Comparison of ENCODE assay signal across 10 cellular contexts in the genomic region with DNA sequence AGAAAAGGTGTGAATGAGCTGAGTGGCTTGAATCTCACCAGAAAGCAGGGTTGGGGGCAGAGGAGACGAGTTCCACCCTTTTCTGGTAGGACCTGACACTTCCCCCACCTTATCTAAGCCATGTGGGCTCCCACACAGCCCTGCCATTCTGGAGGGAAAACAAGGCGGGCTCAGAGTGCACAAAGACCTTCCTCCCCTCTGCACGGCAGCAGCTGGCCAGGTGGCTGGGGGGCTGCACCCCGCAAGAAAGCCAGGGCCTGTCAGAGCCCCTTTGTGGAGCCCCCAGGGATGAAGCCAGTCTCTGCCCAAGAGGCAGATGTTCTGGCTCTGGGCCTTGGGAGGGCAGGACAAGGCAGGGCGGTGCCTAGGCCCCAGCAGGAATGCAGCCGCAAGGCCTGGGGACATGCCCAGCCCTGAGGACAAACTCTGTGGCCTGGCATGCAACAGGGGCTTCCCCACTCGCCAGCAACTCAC. TPM values are rescaled to one million over a fixed set of nuclear protein-coding genes. Genes with fewer than 3 reads are reported as not detected.
DNase-seq lines count a peak whose midpoint lies in the region; ATAC-seq, FAIRE-seq and TF ChIP-seq lines count a peak whose summit lies in the region.
"Had no signal": no experiment of that assay in that cellular context is flagged by ENCODE, and none has a peak within 500 bp of the region (broad histone marks: within the 10 kb centered on the region; RNA-seq: fewer than 3 reads in every experiment).

No MANE protein-coding gene starts in this region.

- no peaks in the 10 kb centered on the region for H3K9me1 ChIP-seq in K562 (ENCODE audit: control insufficient read depth, insufficient read depth, low read length)

- peaks cover 8 to 14% of the 10 kb centered on the region in 2 experiments; a peak in 4 of 5 replicates for H3K4me1 ChIP-seq in K562 (replicated peaks in 1 of 2; ENCODE audit: control insufficient read depth in 2 of 2, insufficient read depth in 2 of 2, low read length in 2 of 2)
- H3K4me1 ChIP-seq in testis = peaks cover 39% of the 10 kb centered on the region
- H3K4me1 ChIP-seq: right lobe of liver had no signal

- no peaks in the 10 kb centered on the region for H3K79me2 ChIP-seq in K562 (ENCODE audit: control insufficient read depth, insufficient read depth, low read length)

- H3K36me3 ChIP-seq in K562 (ENCODE audit: control insufficient read depth, insufficient read depth, low read length) (peaks cover 63% of the 10 kb centered on the region; the same call in 2 of the 3 replicates), testis (ENCODE audit: low read depth, missing control alignments) (no peaks in the 10 kb centered on the region)
- H3K36me3 ChIP-seq: right lobe of liver had no signal

- H3K4me3 ChIP-seq in K562 (no peak overlapping the region), testis (no peak overlapping the region)
- H3K4me3 ChIP-seq: lower lobe of right lung, MG63, right lobe of liver had no signal

- intact Hi-C loops in K562 (cut with micrococcal nuclease) (no loop called here), testis (cut with DNase I; ENCODE audit: low total_unique reads) (no loop called here)

- in situ Hi-C loops in K562 (cut with MboI) = no loop called here

- no peaks in the 10 kb centered on the region for H3K9me3 Mint-ChIP-seq in HFFc6

- WGBS in K562 (ENCODE audit: insufficient coverage, low coverage, missing lambda C conversion rate) = 45% methylated on average over 7 of the region's 7 CpGs
- WGBS in testis, 2 donors = 47 to 67% methylated on average over 3 to 5 of the region's 7 CpGs

- no peak overlapping the region for H3K4me2 ChIP-seq in K562 (ENCODE audit: insufficient read depth, low read length)

- ATAC-seq in K562 (peak; percentile 89), GM19455 (IDR thresholded peaks at IDR 0.05; ENCODE audit: unreplicated experiment) (no peak), GM21723 (IDR thresholded peaks at IDR 0.05; ENCODE audit: unreplicated experiment) (no peak)

- no peak overlapping the region; the same call in 1 of the 2 replicates for H2AFZ ChIP-seq in K562 (ENCODE audit: low read depth, low read length)

- POLR2A ChIA-PET in K562 (lab: Yijun Ruan, JAX) = interaction anchor here (0.5 kb wide), 1 partner anchor 166 kb away, joined by 3 read pairs; no protein-coding TSS in a partner anchor

- no peak overlapping the region for H3K4me3 Mint-ChIP-seq in HFFc6

- peak overlapping the region; percentile 39 to 91; a peak in 3 of 4 replicates for H3K9ac ChIP-seq in K562 (ENCODE audit: insufficient read depth in 1 of 2, low read depth in 2 of 2, low read length in 2 of 2)

- CTCF ChIA-PET in K562 (lab: Yijun Ruan, JAX; ENCODE audit: low intra/inter-chr PET ratio) = no interaction called here

- TF ChIP-seq CTCF in HFFc6 (IDR thresholded peaks at IDR 0.05) (no peak), K562 (IDR thresholded peaks at IDR 0.05 in 2 of 3, conservative IDR thresholded peaks at IDR 0.05 in 1 of 3; ENCODE audit: insufficient read depth in 2 of 3, low read depth in 1 of 3, low read length in 3 of 3) (no peak), testis (IDR thresholded peaks at IDR 0.05) (no peak)

- H3K9me3 ChIP-seq in K562 (replicated peaks; ENCODE audit: control insufficient read depth, insufficient read depth, low read depth, low read length) = no peaks in the 10 kb centered on the region
- H3K9me3 ChIP-seq in testis = no peaks in the 10 kb centered on the region
- H3K9me3 ChIP-seq: lower lobe of right lung, MG63, right lobe of liver had no signal

- peaks cover 36% of the 10 kb centered on the region for H3K4me1 Mint-ChIP-seq in HFFc6 (ENCODE audit: low read depth)

- no TSS peak for BruUV-seq in K562 (replicated peaks; lab: Mats Ljungman, UMichigan)

- peak overlapping the region; percentile 15; the same call in 1 of the 3 replicates for H3K27ac ChIP-seq in K562 (ENCODE audit: extremely low read depth, low read depth, low read length)
- H3K27ac ChIP-seq in testis = peak overlapping the region in 1 of 2 donors; percentile 55
- H3K27ac ChIP-seq: lower lobe of right lung, right lobe of liver had no signal

- H3K36me3 Mint-ChIP-seq in HFFc6 (ENCODE audit: low read depth) = peaks cover 31% of the 10 kb centered on the region

- H3K27me3 ChIP-seq in K562 (ENCODE audit: control insufficient read depth in 2 of 2, insufficient read depth in 2 of 2, low read length in 2 of 2) = no peaks in the 10 kb centered on the region
- no peaks in the 10 kb centered on the region for H3K27me3 ChIP-seq in testis
- H3K27me3 ChIP-seq: MG63, right lobe of liver had no signal

- no peak for TF ChIP-seq EP300 in K562 (IDR thresholded peaks at IDR 0.05; ENCODE audit: low read length)

- H3K27ac Mint-ChIP-seq in HFFc6 = peak overlapping the region; percentile 73

- H4K20me1 ChIP-seq in K562 (replicated peaks; ENCODE audit: control insufficient read depth, insufficient read depth, low read length) = no peaks in the 10 kb centered on the region

- DNase-seq in HFFc6 (no peak), K562 (ENCODE audit: extremely low read depth in 1 of 4, low spot score in 3 of 4) (peak; percentile 37 to 66 (median 54)), kidney tubule cell (ENCODE audit: low spot score) (peak; percentile 55), testis (peak; percentile 48), H54 (ENCODE audit: insufficient read length, low spot score) (no peak)
- DNase-seq: lower lobe of right lung, MG63, right lobe of liver had no signal

- no peak for TF ChIP-seq POLR2A in K562 (conservative IDR thresholded peaks at IDR 0.05)
- TF ChIP-seq POLR2A in testis (IDR thresholded peaks at IDR 0.05) = no peak
- TF ChIP-seq POLR2A in H54 (IDR thresholded peaks at IDR 0.05; ENCODE audit: low read depth, low read length) = no peak

- no peaks in the 10 kb centered on the region; the same call in 1 of the 2 replicates for H3K27me3 Mint-ChIP-seq in HFFc6 (ENCODE audit: insufficient read depth)

- TF ChIP-seq RAD21 in K562 (CRISPR knock-in tag; conservative IDR thresholded peaks at IDR 0.05 in 1 of 2, IDR thresholded peaks at IDR 0.05 in 1 of 2) = no peak

- FAIRE-seq in K562 (lab: Jason Lieb, UNC) (peak; percentile 83), H54 (lab: Jason Lieb, UNC) (no peak)

TF ChIP-seq in K562, 482 proteins besides CTCF, POLR2A, EP300 and RAD21 (continues in another document):
- no peak for TF ChIP-seq NCOA2 (IDR thresholded peaks at IDR 0.05; ENCODE audit: partially characterized antibody in 2 of 2)

RNA-seq across cellular contexts. Expression of a gene that starts 48.4 kb away (rescaled TPM):
- total RNA-seq in HFFc6 (2021; fragmentation: NEBNext Ultra II Directional; extraction: Animal tissue kit (Norgen Biotek cat#: 25700)) = 10 to 100 TPM in 5 of 6 experiments, 1 to 10 TPM in 1; 8.6 to 15.7 (median 14.0) TPM
- total RNA-seq in K562 (2011; cell fraction: chromatin; rRNA removed; ENCODE audit: low replicate concordance) = 16.5 and 34.2 TPM in 2 replicates
- 14.5 and 17.0 TPM in 2 replicates for total RNA-seq in K562 (2011; cell fraction: nucleolus; rRNA removed)
- total RNA-seq in K562 (2011; cell fraction: nucleoplasm; rRNA removed) = 20.0 and 20.1 TPM in 2 replicates
- total RNA-seq in K562 (2014; rRNA removed) (25.7 and 27.0 TPM in 2 replicates), K562 (2014; rRNA removed; fragmentation: Illumina TruSeq; extraction: Trizol) (35.6 and 36.9 TPM in 2 replicates), K562 (2015; rRNA removed; fragmentation: Illumina TruSeq; extraction: Trizol) (29.1 and 29.9 TPM in 2 replicates), K562 (2021) (22.6 and 23.3 TPM in 2 replicates), testis (10 to 100 TPM; 24.6 to 30.2 TPM)
- polyA plus RNA-seq in K562 (2011; rRNA removed) (37.3 and 45.3 TPM in 2 replicates), K562 (2014; fragmentation: Illumina TruSeq; extraction: Trizol) (31.0 and 33.8 TPM in 2 replicates), K562 (2014; fragmentation: Nextera tagmentation; extraction: Ambion mirVana) (10 to 100 TPM; 31.1 to 42.4 TPM), K562 (2014; rRNA removed) (30.3 and 30.5 TPM in 2 replicates), testis (ENCODE audit: insufficient read depth, low read depth, low replicate concordance) (38.6 TPM)
- 16.9 and 22.5 TPM in 2 replicates for polyA plus RNA-seq in K562 (2011; cell fraction: cytosol; rRNA removed)
- polyA plus RNA-seq in K562 (2011; cell fraction: nucleus; rRNA removed) = 15.7 and 16.4 TPM in 2 replicates
- polyA plus RNA-seq in K562 (2012) = 20.8 and 32.3 TPM in 2 replicates
- polyA minus RNA-seq in K562 (2011; rRNA and poly(A)+ RNA removed) = 26.9 and 27.8 TPM in 2 replicates
- 10.3 and 12.1 TPM in 2 replicates for polyA minus RNA-seq in K562 (2011; cell fraction: cytosol; rRNA and poly(A)+ RNA removed)
- polyA minus RNA-seq in K562 (2011; cell fraction: nucleus; rRNA and poly(A)+ RNA removed) = 12.5 and 13.2 TPM in 2 replicates

RNA-seq across cellular contexts. Expression of a gene that starts 53.9 kb away (rescaled TPM):
- under 1 TPM; 0.17 to 0.55 (median 0.39) TPM for total RNA-seq in HFFc6 (2021; fragmentation: NEBNext Ultra II Directional; extraction: Animal tissue kit (Norgen Biotek cat#: 25700))
- total RNA-seq in K562 (2011; cell fraction: chromatin; rRNA removed; ENCODE audit: low replicate concordance) = not detected in 2 replicates
- not detected in 2 replicates for total RNA-seq in K562 (2011; cell fraction: nucleolus; rRNA removed)
- total RNA-seq in K562 (2011; cell fraction: nucleoplasm; rRNA removed) = not detected in 2 replicates
- total RNA-seq in K562 (2014; rRNA removed) = not detected in 2 replicates
- not detected in 2 replicates for total RNA-seq in K562 (2014; rRNA removed; fragmentation: Illumina TruSeq; extraction: Trizol)
- not detected in 2 replicates for total RNA-seq in K562 (2015; rRNA removed; fragmentation: Illumina TruSeq; extraction: Trizol)
- total RNA-seq in K562 (2021) = not detected in 2 replicates
- polyA plus RNA-seq in K562 (2011; rRNA removed) = not detected in 2 replicates
- polyA plus RNA-seq in K562 (2011; cell fraction: cytosol; rRNA removed) = 0.04 TPM in 1 of 2 replicates, not detected in the other
- polyA plus RNA-seq in K562 (2011; cell fraction: nucleus; rRNA removed) = not detected in 2 replicates
- polyA plus RNA-seq in K562 (2012) = 0.15 and 0.17 TPM in 2 replicates
- not detected in 2 replicates for polyA plus RNA-seq in K562 (2014; fragmentation: Illumina TruSeq; extraction: Trizol)
- not detected for polyA plus RNA-seq in K562 (2014; fragmentation: Nextera tagmentation; extraction: Ambion mirVana)
- not detected in 2 replicates for polyA plus RNA-seq in K562 (2014; rRNA removed)
- not detected in 2 replicates for polyA minus RNA-seq in K562 (2011; rRNA and poly(A)+ RNA removed)
- polyA minus RNA-seq in K562 (2011; cell fraction: cytosol; rRNA and poly(A)+ RNA removed) = not detected in 2 replicates
- not detected in 2 replicates for polyA minus RNA-seq in K562 (2011; cell fraction: nucleus; rRNA and poly(A)+ RNA removed)
- 1 to 10 TPM; 2.8 to 3.4 TPM for total RNA-seq in testis
- 2.9 TPM for polyA plus RNA-seq in testis (ENCODE audit: insufficient read depth, low read depth, low replicate concordance)

Comparison
In these comparisons a context has a peak if more than half of its experiments do, and no peak if none do; other contexts are left out.
1. DNase-seq: peak in K562 (4 of 4), kidney tubule cell (single experiment) and testis (single experiment); none in HFFc6 (single experiment) and H54 (single experiment).